ENCODE assay signal across 11 cellular contexts in genomic region chr2:42755161-42755900, GRCh38. TPM values are rescaled to one million over a fixed set of nuclear protein-coding genes. Genes with fewer than 3 reads are reported as not detected.
DNase-seq lines count a peak whose midpoint lies in the region; ATAC-seq and TF ChIP-seq lines count a peak whose summit lies in the region.
"Had no signal": no experiment of that assay in that cellular context is flagged by ENCODE, and none has a peak within 500 bp of the region (broad histone marks: within the 10 kb centered on the region; RNA-seq: fewer than 3 reads in every experiment).

No MANE protein-coding gene starts in this region.

- H3K27ac ChIP-seq in aorta (ENCODE audit: low read depth in 1 of 2, low read length in 2 of 2) (no peak overlapping the region), esophagus muscularis mucosa (replicated peaks in 1 of 4) (no peak overlapping the region)
- H3K27ac ChIP-seq: stomach had no signal

- H3K4me3 ChIP-seq in adipocyte (ENCODE audit: low read length) (no peak overlapping the region), aorta (ENCODE audit: low read length in 2 of 2) (no peak overlapping the region), esophagus muscularis mucosa (no peak overlapping the region)
- H3K4me3 ChIP-seq: stomach had no signal

- DNase-seq in stimulated activated naive CD8-positive, alpha-beta T cell treated with anti-CD3 and anti-CD28 coated beads, Interleukin-15, Interleukin-2, amounts not matched to agents 100 U/mL and 50 U/mL, for 24 hours: no peak
- no peak for DNase-seq in stimulated activated naive CD8-positive, alpha-beta T cell treated with anti-CD3 and anti-CD28 coated beads, Interleukin-15, amount 100 ng/mL, for 72 hours
- DNase-seq in adipocyte (ENCODE audit: low read depth): peak; percentile 58
- DNase-seq in naive B cell: no peak
- peak in 1 of 2 donors; percentile 66 for DNase-seq in aorta
- DNase-seq in NCI-H1694 (lab: John Stamatoyannopoulos, UW): no peak
- DNase-seq in esophagus muscularis mucosa (ENCODE audit: extremely low spot score): no peak
- DNase-seq: activated CD8-positive, alpha-beta T cell treated with anti-CD3 and anti-CD28 coated beads for 36 hours; effector CD8-positive, alpha-beta T cell; stomach had no signal

- peaks cover 22% of the 10 kb centered on the region for H3K4me1 ChIP-seq in adipocyte (ENCODE audit: control insufficient read depth, insufficient read depth, low read length)
- H3K4me1 ChIP-seq in aorta (ENCODE audit: control insufficient read depth in 1 of 2, insufficient read depth in 2 of 2, low read length in 2 of 2): no peaks in the 10 kb centered on the region
- H3K4me1 ChIP-seq in esophagus muscularis mucosa: peaks cover 0 to 17% (median 12%) of the 10 kb centered on the region in 4 donors

- 68 to 75% methylated on average over 15 of the region's 15 CpGs for WGBS in aorta, 2 donors
- 77% methylated on average over 14 of the region's 15 CpGs for WGBS in esophagus muscularis mucosa

- no peak for TF ChIP-seq EP300 in esophagus muscularis mucosa (IDR thresholded peaks at IDR 0.05)

- H3K9me3 ChIP-seq in adipocyte (ENCODE audit: control insufficient read depth, low read length): no peaks in the 10 kb centered on the region
- H3K9me3 ChIP-seq in aorta (ENCODE audit: control insufficient read depth, low read length): no peaks in the 10 kb centered on the region
- no peaks in the 10 kb centered on the region for H3K9me3 ChIP-seq in esophagus muscularis mucosa
- H3K9me3 ChIP-seq: stomach had no signal

- H3K36me3 ChIP-seq in adipocyte (ENCODE audit: control insufficient read depth, insufficient read depth, low read length, severe bottlenecking) (no peaks in the 10 kb centered on the region), aorta (ENCODE audit: control insufficient read depth in 1 of 2, insufficient read depth in 2 of 2, low read length in 1 of 2) (peaks cover 0 to 3% of the 10 kb centered on the region in 2 donors), esophagus muscularis mucosa (peaks cover 0 to 26% (median 11%) of the 10 kb centered on the region in 4 donors)

- no peak overlapping the region for H3K27ac Mint-ChIP-seq in stimulated activated naive CD8-positive, alpha-beta T cell treated with anti-CD3 and anti-CD28 coated beads, Interleukin-15, amount 100 ng/mL, for 72 hours
- H3K27ac Mint-ChIP-seq in naive B cell: peak overlapping the region; percentile 39 to 96 (median 80)
- H3K27ac Mint-ChIP-seq: activated CD8-positive, alpha-beta T cell treated with anti-CD3 and anti-CD28 coated beads for 36 hours had no signal

- no peaks in the 10 kb centered on the region for H3K4me1 Mint-ChIP-seq in stimulated activated naive CD8-positive, alpha-beta T cell treated with anti-CD3 and anti-CD28 coated beads, Interleukin-15, amount 100 ng/mL, for 72 hours
- H3K4me1 Mint-ChIP-seq in naive B cell: peaks cover 37 to 51% (median 48%) of the 10 kb centered on the region in 3 donors

- no peaks in the 10 kb centered on the region for H3K9me3 Mint-ChIP-seq in stimulated activated naive CD8-positive, alpha-beta T cell treated with anti-CD3 and anti-CD28 coated beads, Interleukin-15, amount 100 ng/mL, for 72 hours
- no peaks in the 10 kb centered on the region for H3K9me3 Mint-ChIP-seq in naive B cell
- H3K9me3 Mint-ChIP-seq: activated CD8-positive, alpha-beta T cell treated with anti-CD3 and anti-CD28 coated beads for 36 hours had no signal

- H3K4me3 Mint-ChIP-seq in stimulated activated naive CD8-positive, alpha-beta T cell treated with anti-CD3 and anti-CD28 coated beads, Interleukin-15, amount 100 ng/mL, for 72 hours: no peak overlapping the region
- peak overlapping the region in 6 of 8 donors; percentile 16 to 84 (median 59) for H3K4me3 Mint-ChIP-seq in naive B cell
- H3K4me3 Mint-ChIP-seq: activated CD8-positive, alpha-beta T cell treated with anti-CD3 and anti-CD28 coated beads for 36 hours had no signal

- ATAC-seq in stimulated activated naive CD8-positive, alpha-beta T cell treated with anti-CD3 and anti-CD28 coated beads, Interleukin-15, Interleukin-2, amounts not matched to agents 100 U/mL and 50 U/mL, for 24 hours: peak; percentile 58
- no peak for ATAC-seq in stimulated activated naive CD8-positive, alpha-beta T cell treated with anti-CD3 and anti-CD28 coated beads, Interleukin-15, amount 100 ng/mL, for 72 hours
- no peak for ATAC-seq in naive B cell (ENCODE audit: low read depth in 2 of 2)
- peak; percentile 21 for ATAC-seq in aorta (ENCODE audit: low FRiP score)
- ATAC-seq in GM18909 (IDR thresholded peaks at IDR 0.05; ENCODE audit: poor library complexity, unreplicated experiment): no peak
- ATAC-seq: activated CD8-positive, alpha-beta T cell treated with anti-CD3 and anti-CD28 coated beads for 36 hours had no signal

- H3K27me3 Mint-ChIP-seq in stimulated activated naive CD8-positive, alpha-beta T cell treated with anti-CD3 and anti-CD28 coated beads, Interleukin-15, amount 100 ng/mL, for 72 hours: no peaks in the 10 kb centered on the region
- H3K27me3 Mint-ChIP-seq in naive B cell: no peaks in the 10 kb centered on the region
- H3K27me3 Mint-ChIP-seq: activated CD8-positive, alpha-beta T cell treated with anti-CD3 and anti-CD28 coated beads for 36 hours had no signal

- H3K27me3 ChIP-seq in adipocyte (replicated peaks; ENCODE audit: control insufficient read depth, insufficient read depth, low read length): no peaks in the 10 kb centered on the region
- no peaks in the 10 kb centered on the region for H3K27me3 ChIP-seq in aorta (ENCODE audit: control insufficient read depth in 1 of 2, insufficient read depth in 2 of 2, low read length in 1 of 2)
- H3K27me3 ChIP-seq in esophagus muscularis mucosa: no peaks in the 10 kb centered on the region
- H3K27me3 ChIP-seq: stomach had no signal

- intact Hi-C loops in aorta (cut with DNase I) (no loop called here), esophagus muscularis mucosa (cut with DNase I) (no loop called here)

- no peak for TF ChIP-seq POLR2A in esophagus muscularis mucosa (IDR thresholded peaks at IDR 0.05; ENCODE audit: low read depth)

- H3K36me3 Mint-ChIP-seq in naive B cell: peaks cover 0 to 7% of the 10 kb centered on the region in 2 donors

- H3K9ac ChIP-seq in adipocyte (ENCODE audit: low read length): no peak overlapping the region

- TF ChIP-seq CTCF in esophagus muscularis mucosa (IDR thresholded peaks at IDR 0.05): no peak

RNA-seq across cellular contexts. Expression of gene OXER1, which starts 8.6 kb away (rescaled TPM):
- 1 to 10 TPM in 2 of 6 donors, under 1 TPM in 3, not detected in 1; 0.52 to 1.8 (median 0.78) TPM for polyA plus RNA-seq in naive B cell (ENCODE audit: low read depth in 6 of 6)
- total RNA-seq in aorta: 1 to 10 TPM; 2.2 to 4.2 TPM
- polyA plus RNA-seq in aorta: 1 to 10 TPM; 3.0 to 6.2 TPM
- 1 to 10 TPM in 1 of 4 donors, under 1 TPM in 3; 0.42 to 1.3 (median 0.61) TPM for total RNA-seq in esophagus muscularis mucosa

RNA-seq across cellular contexts. Expression of gene HAAO, which starts 37.1 kb away (rescaled TPM):
- polyA plus RNA-seq in naive B cell (ENCODE audit: low read depth in 6 of 6) (1 to 10 TPM in 5 of 6 donors, not detected in 1; 3.0 to 6.7 (median 5.2) TPM), aorta (10 to 100 TPM; 33.4 to 54.5 TPM)
- total RNA-seq in aorta (10 to 100 TPM; 22.0 to 29.1 TPM), esophagus muscularis mucosa (1 to 10 TPM; 2.9 to 4.8 (median 4.0) TPM)

Comparison
In these comparisons a context has a peak if more than half of its experiments do, and no peak if none do; other contexts are left out.
1. ATAC-seq: peak in stimulated activated naive CD8-positive, alpha-beta T cell treated with anti-CD3 and anti-CD28 coated beads, Interleukin-15, Interleukin-2, amounts not matched to agents 100 U/mL and 50 U/mL, for 24 hours (single experiment) and aorta (single experiment); none in stimulated activated naive CD8-positive, alpha-beta T cell treated with anti-CD3 and anti-CD28 coated beads, Interleukin-15, amount 100 ng/mL, for 72 hours (single experiment), naive B cell (0 of 2) and GM18909 (single experiment).
2. H3K27ac Mint-ChIP-seq: peak in naive B cell (6 of 6); none in stimulated activated naive CD8-positive, alpha-beta T cell treated with anti-CD3 and anti-CD28 coated beads, Interleukin-15, amount 100 ng/mL, for 72 hours (0 of 2).
3. H3K4me3 Mint-ChIP-seq: peak in naive B cell (6 of 8); none in stimulated activated naive CD8-positive, alpha-beta T cell treated with anti-CD3 and anti-CD28 coated beads, Interleukin-15, amount 100 ng/mL, for 72 hours (0 of 2).